25 cellular contexts compared by ENCODE assay signal in genomic region chr7:124489082-124489819, GRCh38.
"Had no signal": no experiment of that assay in that cellular context is flagged by ENCODE, and none has a peak within 500 bp of the region (broad histone marks: within the 10 kb centered on the region; RNA-seq: fewer than 3 reads in every experiment).

No MANE protein-coding gene starts in this region.

- H3K27me3 ChIP-seq: brain microvascular endothelial cell, spleen, uterus had no signal

- H3K4me1 Mint-ChIP-seq: activated CD4-positive, alpha-beta T cell treated with anti-CD3 and anti-CD28 coated beads, Interleukin-2, amount 10 ng/mL, durations not matched to agents 24 days and 14 days; activated naive CD4-positive, alpha-beta T cell treated with anti-CD3 and anti-CD28 coated beads, Interleukin-2, amount 10 ng/mL, durations not matched to agents 7 days and 5 days; immature natural killer cell; natural killer cell had no signal

- H3K4me3 Mint-ChIP-seq: activated CD4-positive, alpha-beta memory T cell treated with anti-CD3 and anti-CD28 coated beads for 36 hours; activated CD4-positive, alpha-beta T cell treated with anti-CD3 and anti-CD28 coated beads, Interleukin-2, amount 10 ng/mL, durations not matched to agents 24 days and 14 days; activated naive CD4-positive, alpha-beta T cell treated with anti-CD3 and anti-CD28 coated beads, Interleukin-2, amount 10 ng/mL, durations not matched to agents 7 days and 5 days; activated T-cell treated with anti-CD3 and anti-CD28 coated beads, Interleukin-2, amount 50 U/mL, for 24 hours; endodermal cell; immature natural killer cell; natural killer cell; stimulated activated naive CD8-positive, alpha-beta T cell treated with anti-CD3 and anti-CD28 coated beads, Interleukin-15, Interleukin-2, amounts not matched to agents 100 ng/mL and 50 ng/mL, for 24 hours had no signal

- ATAC-seq: esophagus mucosa, lower lobe of right lung, natural killer cell, right cardiac atrium had no signal

- H3K4me1 ChIP-seq: lower lobe of right lung, spleen, uterus had no signal

- H3K27me3 Mint-ChIP-seq: activated CD4-positive, alpha-beta memory T cell treated with anti-CD3 and anti-CD28 coated beads for 36 hours; activated CD4-positive, alpha-beta T cell treated with anti-CD3 and anti-CD28 coated beads, Interleukin-2, amount 10 ng/mL, durations not matched to agents 24 days and 14 days; activated naive CD4-positive, alpha-beta T cell treated with anti-CD3 and anti-CD28 coated beads, Interleukin-2, amount 10 ng/mL, durations not matched to agents 7 days and 5 days; activated T-cell treated with anti-CD3 and anti-CD28 coated beads, Interleukin-2, amount 50 U/mL, for 24 hours; stimulated activated naive CD8-positive, alpha-beta T cell treated with anti-CD3 and anti-CD28 coated beads, Interleukin-15, Interleukin-2, amounts not matched to agents 100 ng/mL and 50 ng/mL, for 24 hours had no signal

- H3K9me3 Mint-ChIP-seq: activated CD4-positive, alpha-beta memory T cell treated with anti-CD3 and anti-CD28 coated beads for 36 hours; activated CD4-positive, alpha-beta T cell treated with anti-CD3 and anti-CD28 coated beads, Interleukin-2, amount 10 ng/mL, durations not matched to agents 24 days and 14 days; activated naive CD4-positive, alpha-beta T cell treated with anti-CD3 and anti-CD28 coated beads, Interleukin-2, amount 10 ng/mL, durations not matched to agents 7 days and 5 days had no signal

- H3K36me3 Mint-ChIP-seq: activated CD4-positive, alpha-beta memory T cell treated with anti-CD3 and anti-CD28 coated beads for 36 hours; activated naive CD4-positive, alpha-beta T cell treated with anti-CD3 and anti-CD28 coated beads, Interleukin-2, amount 10 ng/mL, durations not matched to agents 7 days and 5 days; immature natural killer cell; natural killer cell had no signal

- H3K4me3 ChIP-seq: coronary artery, lower lobe of right lung, spleen, thoracic aorta, uterus had no signal

- H3K9me3 ChIP-seq: lower lobe of right lung, spleen, thoracic aorta, uterus had no signal

- H3K27ac ChIP-seq: brain microvascular endothelial cell, coronary artery, lower lobe of right lung, spleen, thoracic aorta, uterus had no signal

- FAIRE-seq: astrocyte had no signal

- H3K36me3 ChIP-seq: brain microvascular endothelial cell, lower lobe of right lung, spleen, thoracic aorta, uterus had no signal

- H3K27ac Mint-ChIP-seq: activated CD4-positive, alpha-beta memory T cell treated with anti-CD3 and anti-CD28 coated beads for 36 hours; activated CD4-positive, alpha-beta T cell treated with anti-CD3 and anti-CD28 coated beads, Interleukin-2, amount 10 ng/mL, durations not matched to agents 24 days and 14 days; activated naive CD4-positive, alpha-beta T cell treated with anti-CD3 and anti-CD28 coated beads, Interleukin-2, amount 10 ng/mL, durations not matched to agents 7 days and 5 days; activated T-cell treated with anti-CD3 and anti-CD28 coated beads, Interleukin-2, amount 50 U/mL, for 24 hours; endodermal cell; immature natural killer cell; natural killer cell; stimulated activated naive CD8-positive, alpha-beta T cell treated with anti-CD3 and anti-CD28 coated beads, Interleukin-15, Interleukin-2, amounts not matched to agents 100 ng/mL and 50 ng/mL, for 24 hours had no signal

- DNase-seq: activated CD4-positive, alpha-beta memory T cell treated with anti-CD3 and anti-CD28 coated beads for 36 hours; activated CD4-positive, alpha-beta T cell treated with anti-CD3 and anti-CD28 coated beads, Interleukin-2, amount 10 ng/mL, durations not matched to agents 24 days and 14 days; activated CD8-positive, alpha-beta memory T cell treated with anti-CD3 and anti-CD28 coated beads, Interleukin-2, amount 50 U/mL, for 4 hours; activated gamma-delta T cell; activated naive CD4-positive, alpha-beta T cell treated with anti-CD3 and anti-CD28 coated beads, Interleukin-2, amount 10 ng/mL, durations not matched to agents 7 days and 5 days; activated T-cell treated with anti-CD3 and anti-CD28 coated beads, Interleukin-2, amount 50 U/mL, for 24 hours; amniotic stem cell; brain microvascular endothelial cell; endodermal cell; foreskin fibroblast; head of caudate nucleus; immature natural killer cell; lower lobe of right lung; mesenchymal stem cell; natural killer cell; right cardiac atrium; spleen; stimulated activated CD4-positive, alpha-beta T cell treated with anti-CD3 and anti-CD28 coated beads, Interleukin-2, amount 100 ng/mL, for 48 hours; trophoblast cell; uterus had no signal
